In the genomic region with DNA sequence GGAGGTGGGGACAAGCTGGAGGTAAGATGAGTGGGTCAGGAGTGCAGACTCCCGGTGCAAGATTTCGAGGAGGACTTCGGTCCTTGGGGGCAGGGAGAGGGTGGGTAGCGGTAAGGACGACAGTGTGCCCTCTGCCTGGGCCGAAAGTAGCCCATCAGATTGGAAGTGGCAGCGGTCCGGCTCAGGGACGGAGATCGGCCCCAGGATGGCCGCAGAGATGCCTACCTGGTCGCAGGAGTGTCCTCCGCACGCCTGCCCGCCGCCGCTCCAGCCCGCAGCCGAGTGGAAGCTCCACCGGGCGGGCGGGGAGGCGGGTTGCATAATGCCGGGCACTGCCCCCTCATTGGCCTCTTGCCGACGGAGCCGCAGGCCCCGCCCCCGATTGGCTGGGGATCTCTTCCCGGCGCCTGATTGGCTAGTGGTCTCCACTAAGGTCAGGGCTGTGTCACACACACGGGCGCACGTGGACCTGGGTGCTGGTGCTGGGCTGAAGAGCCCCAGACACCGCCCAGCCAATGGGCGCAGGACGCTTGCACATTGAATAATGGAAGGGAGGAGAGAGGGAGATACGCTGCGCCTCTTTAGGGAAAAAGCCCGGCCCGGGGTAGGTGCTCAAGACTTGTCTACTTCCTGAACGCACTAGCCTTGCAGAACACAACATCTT, we compare ENCODE assay signal across 1 cellular context.
TF ChIP-seq lines count a peak whose summit lies in the region.

A gene with protein sequence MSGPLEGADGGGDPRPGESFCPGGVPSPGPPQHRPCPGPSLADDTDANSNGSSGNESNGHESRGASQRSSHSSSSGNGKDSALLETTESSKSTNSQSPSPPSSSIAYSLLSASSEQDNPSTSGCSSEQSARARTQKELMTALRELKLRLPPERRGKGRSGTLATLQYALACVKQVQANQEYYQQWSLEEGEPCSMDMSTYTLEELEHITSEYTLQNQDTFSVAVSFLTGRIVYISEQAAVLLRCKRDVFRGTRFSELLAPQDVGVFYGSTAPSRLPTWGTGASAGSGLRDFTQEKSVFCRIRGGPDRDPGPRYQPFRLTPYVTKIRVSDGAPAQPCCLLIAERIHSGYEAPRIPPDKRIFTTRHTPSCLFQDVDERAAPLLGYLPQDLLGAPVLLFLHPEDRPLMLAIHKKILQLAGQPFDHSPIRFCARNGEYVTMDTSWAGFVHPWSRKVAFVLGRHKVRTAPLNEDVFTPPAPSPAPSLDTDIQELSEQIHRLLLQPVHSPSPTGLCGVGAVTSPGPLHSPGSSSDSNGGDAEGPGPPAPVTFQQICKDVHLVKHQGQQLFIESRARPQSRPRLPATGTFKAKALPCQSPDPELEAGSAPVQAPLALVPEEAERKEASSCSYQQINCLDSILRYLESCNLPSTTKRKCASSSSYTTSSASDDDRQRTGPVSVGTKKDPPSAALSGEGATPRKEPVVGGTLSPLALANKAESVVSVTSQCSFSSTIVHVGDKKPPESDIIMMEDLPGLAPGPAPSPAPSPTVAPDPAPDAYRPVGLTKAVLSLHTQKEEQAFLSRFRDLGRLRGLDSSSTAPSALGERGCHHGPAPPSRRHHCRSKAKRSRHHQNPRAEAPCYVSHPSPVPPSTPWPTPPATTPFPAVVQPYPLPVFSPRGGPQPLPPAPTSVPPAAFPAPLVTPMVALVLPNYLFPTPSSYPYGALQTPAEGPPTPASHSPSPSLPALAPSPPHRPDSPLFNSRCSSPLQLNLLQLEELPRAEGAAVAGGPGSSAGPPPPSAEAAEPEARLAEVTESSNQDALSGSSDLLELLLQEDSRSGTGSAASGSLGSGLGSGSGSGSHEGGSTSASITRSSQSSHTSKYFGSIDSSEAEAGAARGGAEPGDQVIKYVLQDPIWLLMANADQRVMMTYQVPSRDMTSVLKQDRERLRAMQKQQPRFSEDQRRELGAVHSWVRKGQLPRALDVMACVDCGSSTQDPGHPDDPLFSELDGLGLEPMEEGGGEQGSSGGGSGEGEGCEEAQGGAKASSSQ (N-terminal part only) (minus strand): TSS at position 293 of the 664 bp plus-strand sequence. CDS start 1,698 bp downstream, outside the sequence.

TF ChIP-seq in HepG2, 621 proteins besides CTCF, POLR2A, EP300 and RAD21 (continued from another document and continues in another):
- TF ChIP-seq, protein P1, sequence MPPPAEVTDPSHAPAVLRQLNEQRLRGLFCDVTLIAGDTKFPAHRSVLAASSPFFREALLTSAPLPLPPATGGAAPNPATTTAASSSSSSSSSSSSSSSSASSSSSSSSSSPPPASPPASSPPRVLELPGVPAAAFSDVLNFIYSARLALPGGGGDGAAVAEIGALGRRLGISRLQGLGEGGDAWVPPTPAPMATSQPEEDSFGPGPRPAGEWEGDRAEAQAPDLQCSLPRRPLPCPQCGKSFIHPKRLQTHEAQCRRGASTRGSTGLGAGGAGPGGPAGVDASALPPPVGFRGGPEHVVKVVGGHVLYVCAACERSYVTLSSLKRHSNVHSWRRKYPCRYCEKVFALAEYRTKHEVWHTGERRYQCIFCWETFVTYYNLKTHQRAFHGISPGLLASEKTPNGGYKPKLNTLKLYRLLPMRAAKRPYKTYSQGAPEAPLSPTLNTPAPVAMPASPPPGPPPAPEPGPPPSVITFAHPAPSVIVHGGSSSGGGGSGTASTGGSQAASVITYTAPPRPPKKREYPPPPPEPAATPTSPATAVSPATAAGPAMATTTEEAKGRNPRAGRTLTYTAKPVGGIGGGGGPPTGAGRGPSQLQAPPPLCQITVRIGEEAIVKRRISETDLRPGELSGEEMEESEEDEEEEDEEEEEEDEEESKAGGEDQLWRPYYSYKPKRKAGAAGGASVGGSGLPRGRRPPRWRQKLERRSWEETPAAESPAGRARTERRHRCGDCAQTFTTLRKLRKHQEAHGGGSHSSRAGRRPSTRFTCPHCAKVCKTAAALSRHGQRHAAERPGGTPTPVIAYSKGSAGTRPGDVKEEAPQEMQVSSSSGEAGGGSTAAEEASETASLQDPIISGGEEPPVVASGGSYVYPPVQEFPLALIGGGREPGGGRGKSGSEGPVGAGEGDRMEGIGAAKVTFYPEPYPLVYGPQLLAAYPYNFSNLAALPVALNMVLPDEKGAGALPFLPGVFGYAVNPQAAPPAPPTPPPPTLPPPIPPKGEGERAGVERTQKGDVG (CRISPR knock-in tag; IDR thresholded peaks at IDR 0.05; ENCODE audit: borderline replicate concordance), result no peak
- TF ChIP-seq CHD2 (IDR thresholded peaks at IDR 0.05; ENCODE audit: low read depth, low read length) (no peak), ZNF781 (CRISPR knock-in tag; IDR thresholded peaks at IDR 0.05; ENCODE audit: borderline replicate concordance, not compliant biosample characterization) (no peak), KDM2A (CRISPR knock-in tag; IDR thresholded peaks at IDR 0.05; ENCODE audit: borderline replicate concordance, low read depth) (no peak), ZNF256 (CRISPR knock-in tag; conservative IDR thresholded peaks at IDR 0.05) (no peak), HNRNPK (IDR thresholded peaks at IDR 0.05; ENCODE audit: low read depth, low read length, poor library complexity, severe bottlenecking) (no peak), KLF9 (CRISPR knock-in tag; IDR thresholded peaks at IDR 0.05; ENCODE audit: low read depth) (no peak), SMYD3 (CRISPR knock-in tag; IDR thresholded peaks at IDR 0.05) (no peak), ZNF451 (CRISPR knock-in tag; IDR thresholded peaks at IDR 0.05) (0 out of 2 replicates have a peak, but pooled peaks have one; percentile 37), TCF7L2 (IDR thresholded peaks at IDR 0.05; ENCODE audit: low read depth, low read length) (no peak), ZNF335 (CRISPR knock-in tag; IDR thresholded peaks at IDR 0.05) (peak; percentile 28; the same call in 1 of the 2 replicates), ZBTB8A (CRISPR knock-in tag; IDR thresholded peaks at IDR 0.05; ENCODE audit: borderline replicate concordance, low read depth) (no peak), ZFP36 (IDR thresholded peaks at IDR 0.05; ENCODE audit: borderline replicate concordance, low read depth, low read length, partially characterized antibody) (no peak), ZBTB1 (CRISPR knock-in tag; IDR thresholded peaks at IDR 0.05; ENCODE audit: borderline replicate concordance) (no peak; the same call in 1 of the 2 replicates), FLYWCH1 (CRISPR knock-in tag; IDR thresholded peaks at IDR 0.05) (no peak), ZKSCAN5 (CRISPR knock-in tag; IDR thresholded peaks at IDR 0.05) (no peak), MEIS2 (CRISPR knock-in tag; IDR thresholded peaks at IDR 0.05) (no peak), EHMT2 (IDR thresholded peaks at IDR 0.05; ENCODE audit: borderline replicate concordance, low read depth, low read length) (no peak), ZNF788 (CRISPR knock-in tag; IDR thresholded peaks at IDR 0.05; ENCODE audit: borderline replicate concordance) (no peak), CBFB (CRISPR knock-in tag; IDR thresholded peaks at IDR 0.05) (no peak; the same call in 1 of the 2 replicates), PRPF4 (IDR thresholded peaks at IDR 0.05; ENCODE audit: low read depth, low read length, poor library complexity, severe bottlenecking) (no peak), JUNB (CRISPR knock-in tag; IDR thresholded peaks at IDR 0.05; ENCODE audit: borderline replicate concordance) (no peak)
- TF ChIP-seq, protein P2, sequence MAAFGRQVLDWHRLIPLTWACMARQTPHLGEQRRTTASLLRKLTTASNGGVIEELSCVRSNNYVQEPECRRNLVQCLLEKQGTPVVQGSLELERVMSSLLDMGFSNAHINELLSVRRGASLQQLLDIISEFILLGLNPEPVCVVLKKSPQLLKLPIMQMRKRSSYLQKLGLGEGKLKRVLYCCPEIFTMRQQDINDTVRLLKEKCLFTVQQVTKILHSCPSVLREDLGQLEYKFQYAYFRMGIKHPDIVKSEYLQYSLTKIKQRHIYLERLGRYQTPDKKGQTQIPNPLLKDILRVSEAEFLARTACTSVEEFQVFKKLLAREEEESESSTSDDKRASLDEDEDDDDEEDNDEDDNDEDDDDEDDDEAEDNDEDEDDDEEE (CRISPR knock-in tag; IDR thresholded peaks at IDR 0.05), result no peak
- TF ChIP-seq, protein P3, sequence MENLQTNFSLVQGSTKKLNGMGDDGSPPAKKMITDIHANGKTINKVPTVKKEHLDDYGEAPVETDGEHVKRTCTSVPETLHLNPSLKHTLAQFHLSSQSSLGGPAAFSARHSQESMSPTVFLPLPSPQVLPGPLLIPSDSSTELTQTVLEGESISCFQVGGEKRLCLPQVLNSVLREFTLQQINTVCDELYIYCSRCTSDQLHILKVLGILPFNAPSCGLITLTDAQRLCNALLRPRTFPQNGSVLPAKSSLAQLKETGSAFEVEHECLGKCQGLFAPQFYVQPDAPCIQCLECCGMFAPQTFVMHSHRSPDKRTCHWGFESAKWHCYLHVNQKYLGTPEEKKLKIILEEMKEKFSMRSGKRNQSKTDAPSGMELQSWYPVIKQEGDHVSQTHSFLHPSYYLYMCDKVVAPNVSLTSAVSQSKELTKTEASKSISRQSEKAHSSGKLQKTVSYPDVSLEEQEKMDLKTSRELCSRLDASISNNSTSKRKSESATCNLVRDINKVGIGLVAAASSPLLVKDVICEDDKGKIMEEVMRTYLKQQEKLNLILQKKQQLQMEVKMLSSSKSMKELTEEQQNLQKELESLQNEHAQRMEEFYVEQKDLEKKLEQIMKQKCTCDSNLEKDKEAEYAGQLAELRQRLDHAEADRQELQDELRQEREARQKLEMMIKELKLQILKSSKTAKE (CRISPR knock-in tag; IDR thresholded peaks at IDR 0.05; ENCODE audit: borderline replicate concordance), result no peak
- TF ChIP-seq, protein P4, sequence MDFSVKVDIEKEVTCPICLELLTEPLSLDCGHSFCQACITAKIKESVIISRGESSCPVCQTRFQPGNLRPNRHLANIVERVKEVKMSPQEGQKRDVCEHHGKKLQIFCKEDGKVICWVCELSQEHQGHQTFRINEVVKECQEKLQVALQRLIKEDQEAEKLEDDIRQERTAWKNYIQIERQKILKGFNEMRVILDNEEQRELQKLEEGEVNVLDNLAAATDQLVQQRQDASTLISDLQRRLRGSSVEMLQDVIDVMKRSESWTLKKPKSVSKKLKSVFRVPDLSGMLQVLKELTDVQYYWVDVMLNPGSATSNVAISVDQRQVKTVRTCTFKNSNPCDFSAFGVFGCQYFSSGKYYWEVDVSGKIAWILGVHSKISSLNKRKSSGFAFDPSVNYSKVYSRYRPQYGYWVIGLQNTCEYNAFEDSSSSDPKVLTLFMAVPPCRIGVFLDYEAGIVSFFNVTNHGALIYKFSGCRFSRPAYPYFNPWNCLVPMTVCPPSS (IDR thresholded peaks at IDR 0.05), result no peak
- TF ChIP-seq, protein P5, sequence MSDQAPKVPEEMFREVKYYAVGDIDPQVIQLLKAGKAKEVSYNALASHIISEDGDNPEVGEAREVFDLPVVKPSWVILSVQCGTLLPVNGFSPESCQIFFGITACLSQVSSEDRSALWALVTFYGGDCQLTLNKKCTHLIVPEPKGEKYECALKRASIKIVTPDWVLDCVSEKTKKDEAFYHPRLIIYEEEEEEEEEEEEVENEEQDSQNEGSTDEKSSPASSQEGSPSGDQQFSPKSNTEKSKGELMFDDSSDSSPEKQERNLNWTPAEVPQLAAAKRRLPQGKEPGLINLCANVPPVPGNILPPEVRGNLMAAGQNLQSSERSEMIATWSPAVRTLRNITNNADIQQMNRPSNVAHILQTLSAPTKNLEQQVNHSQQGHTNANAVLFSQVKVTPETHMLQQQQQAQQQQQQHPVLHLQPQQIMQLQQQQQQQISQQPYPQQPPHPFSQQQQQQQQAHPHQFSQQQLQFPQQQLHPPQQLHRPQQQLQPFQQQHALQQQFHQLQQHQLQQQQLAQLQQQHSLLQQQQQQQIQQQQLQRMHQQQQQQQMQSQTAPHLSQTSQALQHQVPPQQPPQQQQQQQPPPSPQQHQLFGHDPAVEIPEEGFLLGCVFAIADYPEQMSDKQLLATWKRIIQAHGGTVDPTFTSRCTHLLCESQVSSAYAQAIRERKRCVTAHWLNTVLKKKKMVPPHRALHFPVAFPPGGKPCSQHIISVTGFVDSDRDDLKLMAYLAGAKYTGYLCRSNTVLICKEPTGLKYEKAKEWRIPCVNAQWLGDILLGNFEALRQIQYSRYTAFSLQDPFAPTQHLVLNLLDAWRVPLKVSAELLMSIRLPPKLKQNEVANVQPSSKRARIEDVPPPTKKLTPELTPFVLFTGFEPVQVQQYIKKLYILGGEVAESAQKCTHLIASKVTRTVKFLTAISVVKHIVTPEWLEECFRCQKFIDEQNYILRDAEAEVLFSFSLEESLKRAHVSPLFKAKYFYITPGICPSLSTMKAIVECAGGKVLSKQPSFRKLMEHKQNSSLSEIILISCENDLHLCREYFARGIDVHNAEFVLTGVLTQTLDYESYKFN (CRISPR knock-in tag; conservative IDR thresholded peaks at IDR 0.05), result no peak; the same call in 1 of the 2 replicates
- TF ChIP-seq, protein P6, sequence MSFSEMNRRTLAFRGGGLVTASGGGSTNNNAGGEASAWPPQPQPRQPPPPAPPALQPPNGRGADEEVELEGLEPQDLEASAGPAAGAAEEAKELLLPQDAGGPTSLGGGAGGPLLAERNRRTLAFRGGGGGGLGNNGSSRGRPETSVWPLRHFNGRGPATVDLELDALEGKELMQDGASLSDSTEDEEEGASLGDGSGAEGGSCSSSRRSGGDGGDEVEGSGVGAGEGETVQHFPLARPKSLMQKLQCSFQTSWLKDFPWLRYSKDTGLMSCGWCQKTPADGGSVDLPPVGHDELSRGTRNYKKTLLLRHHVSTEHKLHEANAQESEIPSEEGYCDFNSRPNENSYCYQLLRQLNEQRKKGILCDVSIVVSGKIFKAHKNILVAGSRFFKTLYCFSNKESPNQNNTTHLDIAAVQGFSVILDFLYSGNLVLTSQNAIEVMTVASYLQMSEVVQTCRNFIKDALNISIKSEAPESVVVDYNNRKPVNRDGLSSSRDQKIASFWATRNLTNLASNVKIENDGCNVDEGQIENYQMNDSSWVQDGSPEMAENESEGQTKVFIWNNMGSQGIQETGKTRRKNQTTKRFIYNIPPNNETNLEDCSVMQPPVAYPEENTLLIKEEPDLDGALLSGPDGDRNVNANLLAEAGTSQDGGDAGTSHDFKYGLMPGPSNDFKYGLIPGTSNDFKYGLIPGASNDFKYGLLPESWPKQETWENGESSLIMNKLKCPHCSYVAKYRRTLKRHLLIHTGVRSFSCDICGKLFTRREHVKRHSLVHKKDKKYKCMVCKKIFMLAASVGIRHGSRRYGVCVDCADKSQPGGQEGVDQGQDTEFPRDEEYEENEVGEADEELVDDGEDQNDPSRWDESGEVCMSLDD (CRISPR knock-in tag; IDR thresholded peaks at IDR 0.05; ENCODE audit: borderline replicate concordance), result no peak
- TF ChIP-seq, protein P7, sequence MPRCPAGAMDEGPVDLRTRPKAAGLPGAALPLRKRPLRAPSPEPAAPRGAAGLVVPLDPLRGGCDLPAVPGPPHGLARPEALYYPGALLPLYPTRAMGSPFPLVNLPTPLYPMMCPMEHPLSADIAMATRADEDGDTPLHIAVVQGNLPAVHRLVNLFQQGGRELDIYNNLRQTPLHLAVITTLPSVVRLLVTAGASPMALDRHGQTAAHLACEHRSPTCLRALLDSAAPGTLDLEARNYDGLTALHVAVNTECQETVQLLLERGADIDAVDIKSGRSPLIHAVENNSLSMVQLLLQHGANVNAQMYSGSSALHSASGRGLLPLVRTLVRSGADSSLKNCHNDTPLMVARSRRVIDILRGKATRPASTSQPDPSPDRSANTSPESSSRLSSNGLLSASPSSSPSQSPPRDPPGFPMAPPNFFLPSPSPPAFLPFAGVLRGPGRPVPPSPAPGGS (CRISPR knock-in tag; IDR thresholded peaks at IDR 0.05), result no peak
- TF ChIP-seq, protein P8, sequence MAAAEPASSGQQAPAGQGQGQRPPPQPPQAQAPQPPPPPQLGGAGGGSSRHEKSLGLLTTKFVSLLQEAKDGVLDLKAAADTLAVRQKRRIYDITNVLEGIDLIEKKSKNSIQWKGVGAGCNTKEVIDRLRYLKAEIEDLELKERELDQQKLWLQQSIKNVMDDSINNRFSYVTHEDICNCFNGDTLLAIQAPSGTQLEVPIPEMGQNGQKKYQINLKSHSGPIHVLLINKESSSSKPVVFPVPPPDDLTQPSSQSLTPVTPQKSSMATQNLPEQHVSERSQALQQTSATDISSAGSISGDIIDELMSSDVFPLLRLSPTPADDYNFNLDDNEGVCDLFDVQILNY (CRISPR knock-in tag; conservative IDR thresholded peaks at IDR 0.05), result no peak
